Comparison of ENCODE assay signal across 19 cellular contexts in genomic region chr13:33649212-33649917, GRCh38.
DNase-seq lines count a peak whose midpoint lies in the region; ATAC-seq and TF ChIP-seq lines count a peak whose summit lies in the region.
"Had no signal": no experiment of that assay in that cellular context is flagged by ENCODE, and none has a peak within 500 bp of the region (broad histone marks: within the 10 kb centered on the region; RNA-seq: fewer than 3 reads in every experiment).

No MANE protein-coding gene starts in this region.

- H3K36me3 Mint-ChIP-seq in nephron progenitor cell (ENCODE audit: low read depth): no peaks in the 10 kb centered on the region
- H3K36me3 Mint-ChIP-seq: brain had no signal

- no peaks in the 10 kb centered on the region for H3K9me3 ChIP-seq in psoas muscle
- no peaks in the 10 kb centered on the region for H3K9me3 ChIP-seq in thyroid gland
- H3K9me3 ChIP-seq: BE2C had no signal

- H3K4me3 ChIP-seq in cardiac fibroblast (replicated peaks in 1 of 2; ENCODE audit: low read depth in 2 of 2, low read length in 2 of 2) (no peak overlapping the region), psoas muscle (no peak overlapping the region), thyroid gland (replicated peaks in 1 of 3) (no peak overlapping the region)

- intact Hi-C loops in psoas muscle (cut with DNase I): no loop called here
- intact Hi-C loops in thyroid gland (cut with DNase I): no loop called here

- H3K4me3 Mint-ChIP-seq in nephron progenitor cell: no peak overlapping the region
- H3K4me3 Mint-ChIP-seq: brain had no signal

- H3K27ac ChIP-seq in psoas muscle (no peak overlapping the region), thyroid gland (no peak overlapping the region)
- H3K27ac ChIP-seq: parathyroid adenoma had no signal

- TF ChIP-seq CTCF in cardiac fibroblast (IDR thresholded peaks at IDR 0.05; ENCODE audit: low read depth, low read length): no peak
- no peak for TF ChIP-seq CTCF in nephron progenitor cell (IDR thresholded peaks at IDR 0.05)
- no peak for TF ChIP-seq CTCF in psoas muscle (IDR thresholded peaks at IDR 0.05)
- no peak for TF ChIP-seq CTCF in thyroid gland (IDR thresholded peaks at IDR 0.05)

- TF ChIP-seq POLR2A in thyroid gland (IDR thresholded peaks at IDR 0.05): no peak

- H3K4me1 ChIP-seq in psoas muscle (peaks cover 3% of the 10 kb centered on the region), thyroid gland (no peaks in the 10 kb centered on the region)
- H3K4me1 ChIP-seq: BE2C, parathyroid adenoma had no signal

- WGBS in psoas muscle, 3 donors: 73 to 81% (median 77%) methylated on average over 6 of the region's 6 CpGs
- 73 to 76% methylated on average over 6 of the region's 6 CpGs for WGBS in thyroid gland, 2 donors

- H3K27me3 Mint-ChIP-seq in nephron progenitor cell (ENCODE audit: low read depth, poor library complexity): no peaks in the 10 kb centered on the region

- peak overlapping the region; percentile 31 for H3K27ac Mint-ChIP-seq in nephron progenitor cell
- H3K27ac Mint-ChIP-seq: brain had no signal

- no peaks in the 10 kb centered on the region for H3K27me3 ChIP-seq in psoas muscle (ENCODE audit: insufficient read depth in 3 of 3, low read length in 2 of 3)
- H3K27me3 ChIP-seq in thyroid gland: no peaks in the 10 kb centered on the region
- H3K27me3 ChIP-seq: BE2C had no signal

- no peak for ATAC-seq in psoas muscle
- ATAC-seq: activated CD4-positive, CD25-positive, alpha-beta regulatory T cell treated with anti-CD3 and anti-CD28 coated beads, Interleukin-2, amount 50 U/mL, for 24 hours had no signal

- DNase-seq in EH (ENCODE audit: low read depth) (peak; percentile 59), NCI-H2029 treated with DMSO at 0.1 percent for 48 hours (lab: John Stamatoyannopoulos, UW) (peak; percentile 69), cardiac fibroblast (ENCODE audit: low read depth in 2 of 2) (peak; percentile 25 to 46), nephron progenitor cell (no peak), cerebellar cortex (ENCODE audit: low spot score) (no peak), psoas muscle (no peak), SKM-1 (lab: John Stamatoyannopoulos, UW; ENCODE audit: unreplicated experiment) (no peak), thyroid gland (no peak)
- DNase-seq: activated naive CD4-positive, alpha-beta T cell; BE2C; DMS 273 treated with DMSO at 0.1 percent for 48 hours; foreskin melanocyte; Kasumi-1; OCI-M1; substantia nigra; T-helper 1 cell had no signal

- H3K4me1 Mint-ChIP-seq in nephron progenitor cell: peaks cover 22% of the 10 kb centered on the region

- no peaks in the 10 kb centered on the region for H3K9me3 Mint-ChIP-seq in nephron progenitor cell
- H3K9me3 Mint-ChIP-seq: brain had no signal

- H3K36me3 ChIP-seq in psoas muscle (ENCODE audit: insufficient read depth in 1 of 2, low read depth in 1 of 2) (no peaks in the 10 kb centered on the region), thyroid gland (no peaks in the 10 kb centered on the region)
- H3K36me3 ChIP-seq: BE2C had no signal

Comparison
In these comparisons a context has a peak if more than half of its experiments do, and no peak if none do; other contexts are left out.
1. DNase-seq: peak in EH (single experiment), NCI-H2029 treated with DMSO at 0.1 percent for 48 hours (single experiment) and cardiac fibroblast (2 of 2); none in nephron progenitor cell (single experiment), cerebellar cortex (single experiment), psoas muscle (0 of 2), SKM-1 (single experiment) and thyroid gland (0 of 2).